Comparison of ENCODE assay signal across 8 cellular contexts in genomic region chr7:98399903-98400537, GRCh38. TPM values are rescaled to one million over a fixed set of nuclear protein-coding genes. Genes with fewer than 3 reads are reported as not detected.
DNase-seq lines count a peak whose midpoint lies in the region; ATAC-seq and TF ChIP-seq lines count a peak whose summit lies in the region.

No MANE protein-coding gene starts in this region.

- peaks cover 10% of the 10 kb centered on the region for H3K4me1 Mint-ChIP-seq in endothelial cell (ENCODE audit: unreplicated experiment)

- H3K27me3 Mint-ChIP-seq in endothelial cell (ENCODE audit: unreplicated experiment), result peaks cover 13% of the 10 kb centered on the region

- H3K9ac ChIP-seq in OCI-LY3 (ENCODE audit: low read length), result no peak overlapping the region

- peaks cover 16% of the 10 kb centered on the region for H3K27me3 ChIP-seq in OCI-LY3 (ENCODE audit: low read depth, low read length)
- H3K27me3 ChIP-seq in prostate gland (replicated peaks; ENCODE audit: insufficient read depth), result no peaks in the 10 kb centered on the region

- no peak overlapping the region for H2AFZ ChIP-seq in OCI-LY3 (ENCODE audit: low read depth, low read length)

- no peaks in the 10 kb centered on the region for H4K20me1 ChIP-seq in OCI-LY3 (ENCODE audit: insufficient read depth, low read length)

- no peaks in the 10 kb centered on the region for H3K79me2 ChIP-seq in OCI-LY3 (ENCODE audit: low read length)

- no peaks in the 10 kb centered on the region for H3K9me3 Mint-ChIP-seq in endothelial cell (ENCODE audit: unreplicated experiment)

- H3K4me3 Mint-ChIP-seq in endothelial cell (ENCODE audit: unreplicated experiment), result peak overlapping the region; percentile 89

- H3K4me2 ChIP-seq in OCI-LY3 (ENCODE audit: low read length), result peak overlapping the region; percentile 25; the same call in 1 of the 2 replicates

- H3K36me3 ChIP-seq in OCI-LY3 (replicated peaks; ENCODE audit: low read depth, low read length), result no peaks in the 10 kb centered on the region
- H3K36me3 ChIP-seq in prostate gland, result no peaks in the 10 kb centered on the region

- 10% methylated on average over 22 of the region's 22 CpGs for WGBS in prostate gland

- ATAC-seq in HG02588 (IDR thresholded peaks at IDR 0.05; ENCODE audit: unreplicated experiment), result no peak

- intact Hi-C loops in prostate gland (cut with DNase I), result loop anchor here (5.0 kb wide), 1 partner anchor 113 kb away; no protein-coding TSS in a partner anchor

- TF ChIP-seq CTCF in OCI-LY3 (IDR thresholded peaks at IDR 0.05; ENCODE audit: low read depth, low read length), result no peak
- TF ChIP-seq CTCF in endothelial cell (IDR thresholded peaks at IDR 0.05; ENCODE audit: unreplicated experiment), result no peak
- TF ChIP-seq CTCF in prostate gland (IDR thresholded peaks at IDR 0.05), result no peak

- H3K27ac ChIP-seq in OCI-LY3 (ENCODE audit: low read length), result no peak overlapping the region
- peak overlapping the region; percentile 91 to 97 for H3K27ac ChIP-seq in prostate gland

- H3K9me3 ChIP-seq in OCI-LY3 (ENCODE audit: insufficient read depth, low read length), result no peaks in the 10 kb centered on the region
- no peaks in the 10 kb centered on the region for H3K9me3 ChIP-seq in prostate gland

- H3K4me1 ChIP-seq in OCI-LY3 (ENCODE audit: low read length) (peaks cover 31% of the 10 kb centered on the region), prostate gland (replicated peaks) (no peaks in the 10 kb centered on the region)

- H3K27ac Mint-ChIP-seq in endothelial cell (ENCODE audit: unreplicated experiment), result peak overlapping the region; percentile 39

- no peak for TF ChIP-seq POLR2A in prostate gland (IDR thresholded peaks at IDR 0.05)

- no peaks in the 10 kb centered on the region for H3K36me3 Mint-ChIP-seq in endothelial cell (ENCODE audit: low read depth, unreplicated experiment)

- peak; percentile 8 for DNase-seq in endothelial cell (ENCODE audit: low spot score)
- no peak for DNase-seq in prostate gland (ENCODE audit: low spot score)
- no peak for DNase-seq in hepatic stellate cell (ENCODE audit: low spot score)
- no peak for DNase-seq in NK-92 treated with Interleukin-12 subunit alpha and Interleukin-12 subunit beta, amount 100 ng/mL, for 24 hours (lab: John Stamatoyannopoulos, UW)
- DNase-seq in activated naive CD4-positive, alpha-beta T cell (lab: John Stamatoyannopoulos, UW), result no peak

- H3K4me3 ChIP-seq in GM08714 (ENCODE audit: low read length), result peak overlapping the region; percentile 86
- H3K4me3 ChIP-seq in OCI-LY3 (ENCODE audit: low read length), result no peak overlapping the region
- peak overlapping the region; percentile 71 to 89 for H3K4me3 ChIP-seq in prostate gland

RNA-seq across cellular contexts. Expression of gene BAIAP2L1, which starts 0.9 kb away (rescaled TPM):
- 20.6 TPM for total RNA-seq in endothelial cell (ENCODE audit: unreplicated experiment)
- total RNA-seq in prostate gland, result 10 to 100 TPM; 24.7 to 41.6 TPM
